In the genomic region with DNA sequence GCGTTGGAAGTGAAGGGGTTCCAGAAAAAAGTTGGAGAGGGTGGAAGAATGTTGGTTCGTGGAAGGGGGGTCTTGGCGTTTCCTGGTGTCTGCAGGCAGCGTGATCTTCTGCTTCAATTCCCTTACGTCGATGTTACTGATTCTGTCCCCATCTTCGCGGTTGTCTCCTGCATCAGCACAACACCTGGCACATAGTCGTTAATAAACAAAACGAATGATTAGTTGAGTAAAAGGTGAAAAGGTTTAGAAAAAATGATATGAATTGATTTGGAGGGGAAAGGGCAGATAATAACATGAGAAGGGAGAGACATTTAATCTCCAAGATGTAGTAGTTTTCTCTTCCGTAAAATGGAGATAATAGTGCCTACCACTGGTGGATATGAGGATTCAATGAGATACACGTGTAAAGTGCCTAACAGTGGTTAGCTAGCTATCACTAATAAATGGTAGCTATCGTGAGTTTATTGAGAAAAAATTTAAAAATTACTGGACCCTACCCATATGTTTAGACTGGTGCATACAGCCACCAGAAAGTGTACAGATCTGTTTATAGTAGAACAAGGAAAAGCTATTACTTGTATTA, we compare ENCODE assay signal across 8 cellular contexts. TPM values are rescaled to one million over a fixed set of nuclear protein-coding genes. Genes with fewer than 3 reads are reported as not detected.
DNase-seq lines count a peak whose midpoint lies in the region; ATAC-seq, FAIRE-seq and TF ChIP-seq lines count a peak whose summit lies in the region.

No MANE protein-coding gene starts in this region.

- H3K4me2 ChIP-seq in A549 = peak overlapping the region; percentile 93

- H3K4me1 ChIP-seq in A549 = peaks cover 32% of the 10 kb centered on the region
- H3K4me1 ChIP-seq in ES-I3 (ENCODE audit: insufficient read depth, low read length) = peaks cover 8% of the 10 kb centered on the region
- H3K4me1 ChIP-seq in foreskin keratinocyte = peaks cover 29% of the 10 kb centered on the region

- H3K36me3 ChIP-seq in ES-I3 (ENCODE audit: insufficient read depth, low read length) = no peaks in the 10 kb centered on the region

- H3K4me3 ChIP-seq in A549 = peak overlapping the region; percentile 97
- H3K4me3 ChIP-seq in WI38 (ENCODE audit: low read depth, low read length) = peak overlapping the region; percentile 98
- peak overlapping the region; percentile 80 for H3K4me3 ChIP-seq in skeletal muscle cell (ENCODE audit: low read depth, low read length)

- H3K27me3 ChIP-seq in foreskin keratinocyte = no peaks in the 10 kb centered on the region

- 2% methylated on average over 13 of the region's 13 CpGs for WGBS in A549 (ENCODE audit: missing lambda C conversion rate)

- FAIRE-seq in A549 (lab: Jason Lieb, UNC) = peak; percentile 85

- peak; percentile 36 to 37; a peak in 3 of 6 replicates for ATAC-seq in A549
- ATAC-seq in foreskin keratinocyte = no peak
- ATAC-seq in HG02973 (IDR thresholded peaks at IDR 0.05; ENCODE audit: unreplicated experiment) = no peak

- TF ChIP-seq CTCF in A549 (IDR thresholded peaks at IDR 0.05) (peak; percentile 26; the same call in 1 of the 3 replicates), WI38 (IDR thresholded peaks at IDR 0.05; ENCODE audit: low read depth, low read length) (no peak), foreskin keratinocyte (conservative IDR thresholded peaks at IDR 0.05) (peak; percentile 44)

- POLR2A ChIA-PET in A549 (lab: Yijun Ruan, JAX) = interaction anchor here (0.7 to 1.7 kb wide), 5 partner anchors 9 to 98 kb away, joined by 3 to 22 read pairs (median 4); a partner anchor contains a TSS

- DNase-seq in A549 (ENCODE audit: low read depth in 1 of 2, low spot score in 1 of 2) (peak; percentile 39 to 46), HT-29 (ENCODE audit: low spot score) (peak; percentile 74), foreskin keratinocyte (peak; percentile 25 to 50), skeletal muscle cell (ENCODE audit: low read depth) (no peak), ecto neural progenitor cell (ENCODE audit: low spot score) (no peak)

- TF ChIP-seq POLR2A in A549 (IDR thresholded peaks at IDR 0.05; ENCODE audit: low read length) = no peak

- H3K9ac ChIP-seq in ES-I3 (ENCODE audit: low read depth, low read length) = peak overlapping the region; percentile 82

- H3K9me3 ChIP-seq in A549 (no peaks in the 10 kb centered on the region), ES-I3 (ENCODE audit: control insufficient read depth, insufficient read depth, low read length) (no peaks in the 10 kb centered on the region)

- TF ChIP-seq RAD21 in A549 (conservative IDR thresholded peaks at IDR 0.05 in 1 of 2, IDR thresholded peaks at IDR 0.05 in 1 of 2) = no peak

- H3K27ac ChIP-seq in A549 = peak overlapping the region; percentile 91 to 96
- peak overlapping the region; percentile 96 for H3K27ac ChIP-seq in foreskin keratinocyte

- TF ChIP-seq EP300 in A549 (IDR thresholded peaks at IDR 0.05) = no peak

- CTCF ChIA-PET in A549 (lab: Yijun Ruan, JAX) = interaction anchor here (0.6 to 1.9 kb wide), 9 partner anchors 10 to 384 kb away, joined by 3 to 6 read pairs (median 4); no protein-coding TSS in a partner anchor

TF ChIP-seq in A549, 52 proteins besides CTCF, POLR2A, EP300 and RAD21:
- TF ChIP-seq, protein P1, sequence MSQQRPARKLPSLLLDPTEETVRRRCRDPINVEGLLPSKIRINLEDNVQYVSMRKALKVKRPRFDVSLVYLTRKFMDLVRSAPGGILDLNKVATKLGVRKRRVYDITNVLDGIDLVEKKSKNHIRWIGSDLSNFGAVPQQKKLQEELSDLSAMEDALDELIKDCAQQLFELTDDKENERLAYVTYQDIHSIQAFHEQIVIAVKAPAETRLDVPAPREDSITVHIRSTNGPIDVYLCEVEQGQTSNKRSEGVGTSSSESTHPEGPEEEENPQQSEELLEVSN (IDR thresholded peaks at IDR 0.05; ENCODE audit: borderline replicate concordance, low read depth) = no peak
- no peak for TF ChIP-seq HOXB13 (CRISPR knock-in tag; IDR thresholded peaks at IDR 0.05; ENCODE audit: low read depth)

RNA-seq across cellular contexts. Expression of a gene that starts 0.6 kb away (rescaled TPM):
- polyA plus RNA-seq in A549 (2011; rRNA removed) = 45.8 and 99.8 TPM in 2 replicates
- polyA plus RNA-seq in A549 (2012; cell fraction: cytosol; rRNA removed) = 10.7 and 14.4 TPM in 2 replicates
- 7.3 and 10.7 TPM in 2 replicates for polyA plus RNA-seq in A549 (2012; cell fraction: nucleus; rRNA removed)
- 74.5 to 89.1 TPM (median 74.8 TPM) in 3 replicates for polyA plus RNA-seq in A549 (2017; fragmentation: RNase III; extraction: RNeasy Plus Mini Kit Qiagen cat#74134 plus additional on column Dnase treatment)
- polyA minus RNA-seq in A549 (2011; rRNA and poly(A)+ RNA removed) = 35.7 and 44.7 TPM in 2 replicates
- 23.2 and 24.0 TPM in 2 replicates for total RNA-seq in HT-29 (2014; rRNA removed; shearing (Covaris generic))
- 60.9 and 65.5 TPM in 2 replicates for total RNA-seq in foreskin keratinocyte
- polyA plus RNA-seq in foreskin keratinocyte = 25.1 and 31.6 TPM in 2 replicates

RNA-seq across cellular contexts. Expression of a gene that starts 0.9 kb away (rescaled TPM):
- polyA plus RNA-seq in A549 (2011; rRNA removed) = 12.3 and 22.4 TPM in 2 replicates
- 3.2 and 3.6 TPM in 2 replicates for polyA plus RNA-seq in A549 (2012; cell fraction: cytosol; rRNA removed)
- polyA plus RNA-seq in A549 (2012; cell fraction: nucleus; rRNA removed) = 2.2 and 4.3 TPM in 2 replicates
- polyA plus RNA-seq in A549 (2017; fragmentation: RNase III; extraction: RNeasy Plus Mini Kit Qiagen cat#74134 plus additional on column Dnase treatment) = 25.4 to 25.6 TPM (median 25.5 TPM) in 3 replicates
- polyA minus RNA-seq in A549 (2011; rRNA and poly(A)+ RNA removed) = 5.8 and 7.4 TPM in 2 replicates
- 7.3 and 8.1 TPM in 2 replicates for total RNA-seq in HT-29 (2014; rRNA removed; shearing (Covaris generic))
- total RNA-seq in foreskin keratinocyte = 35.0 and 37.5 TPM in 2 replicates
- polyA plus RNA-seq in foreskin keratinocyte = 10.2 and 12.6 TPM in 2 replicates

Comparison
In these comparisons a context has a peak if more than half of its experiments do, and no peak if none do; other contexts are left out.
1. ATAC-seq: peak in A549 (2 of 2); none in foreskin keratinocyte (single experiment) and HG02973 (single experiment).
2. DNase-seq: peak in A549 (2 of 2), HT-29 (single experiment) and foreskin keratinocyte (2 of 2); none in skeletal muscle cell (single experiment) and ecto neural progenitor cell (single experiment).
3. Peak in every context shown above with its lines, with median percentiles within 50 percentile points of each other: H3K4me3 ChIP-seq.